ENCODE assay signal across 11 cellular contexts in genomic region chr1:94544706-94545490, GRCh38. TPM values are rescaled to one million over a fixed set of nuclear protein-coding genes. Genes with fewer than 3 reads are reported as not detected.
A peak's percentile ranks its signal among the peaks of the same experiment; 100 is the strongest.
DNase-seq lines count a peak whose midpoint lies in the region; ATAC-seq and TF ChIP-seq lines count a peak whose summit lies in the region.
"Had no signal": no experiment of that assay in that cellular context is flagged by ENCODE, and none has a peak within 500 bp of the region (broad histone marks: within the 10 kb centered on the region; RNA-seq: fewer than 3 reads in every experiment).

No MANE protein-coding gene starts in this region.

- TF ChIP-seq POLR2A in lower leg skin (IDR thresholded peaks at IDR 0.05) (no peak), prostate gland (IDR thresholded peaks at IDR 0.05) (no peak)

- WGBS in mesodermal cell (ENCODE audit: insufficient coverage in 2 of 2), 2 experiments, result no CpG with 5 or more reads among the region's 4 CpGs
- WGBS in lower leg skin, 2 donors, result 71 to 72% methylated on average over 4 of the region's 4 CpGs
- 88% methylated on average over 4 of the region's 4 CpGs for WGBS in prostate gland

- H3K36me3 ChIP-seq in A673 (ENCODE audit: insufficient read depth, low read length, poor library complexity, severe bottlenecking) (no peaks in the 10 kb centered on the region), mesodermal cell (ENCODE audit: control insufficient read depth, insufficient read depth, low read length) (no peaks in the 10 kb centered on the region), prostate gland (no peaks in the 10 kb centered on the region)

- CTCF ChIA-PET in A673 (lab: Charles Lee), result no interaction called here

- intact Hi-C loops in A673 (cut with micrococcal nuclease; ENCODE audit: unreplicated experiment) (no loop called here), lower leg skin (cut with DNase I; ENCODE audit: low total_unique reads) (no loop called here), prostate gland (cut with DNase I) (loop anchor here (5.0 kb wide), 1 partner anchor 52 kb away; no protein-coding TSS in a partner anchor)

- POLR2A ChIA-PET in A673 (lab: Charles Lee; ENCODE audit: low non-redundant PET), result no interaction called here

- H3K4me1 ChIP-seq in A673 (ENCODE audit: insufficient read depth, low read length, poor library complexity, severe bottlenecking) (peaks cover 4% of the 10 kb centered on the region), mesodermal cell (ENCODE audit: control insufficient read depth, insufficient read depth, low read length, poor library complexity, severe bottlenecking) (peaks cover 20% of the 10 kb centered on the region), prostate gland (replicated peaks) (no peaks in the 10 kb centered on the region)

- TF ChIP-seq CTCF in A673 (conservative IDR thresholded peaks at IDR 0.05; ENCODE audit: low read depth, low read length) (no peak), coronary artery (IDR thresholded peaks at IDR 0.05) (no peak), lower leg skin (IDR thresholded peaks at IDR 0.05) (no peak), prostate gland (IDR thresholded peaks at IDR 0.05) (no peak)

- no peaks in the 10 kb centered on the region for H3K9me3 ChIP-seq in A673 (ENCODE audit: low read depth, low read length, poor library complexity, severe bottlenecking)
- peaks cover 5% of the 10 kb centered on the region for H3K9me3 ChIP-seq in mesodermal cell (ENCODE audit: control insufficient read depth, low read length)
- H3K9me3 ChIP-seq in prostate gland, result no peaks in the 10 kb centered on the region

- BruUV-seq in A673 (replicated peaks; lab: Mats Ljungman, UMichigan), result no TSS peak

- DNase-seq in A673 (ENCODE audit: low spot score) (peak; percentile 22), M059J (ENCODE audit: low read depth) (peak; percentile 72), coronary artery (ENCODE audit: low spot score) (no peak), lower leg skin (ENCODE audit: low spot score in 2 of 2) (no peak), prostate gland (ENCODE audit: low spot score) (no peak)
- DNase-seq: activated CD4-positive, CD25-positive, alpha-beta regulatory T cell treated with anti-CD3 and anti-CD28 coated beads, Interleukin-2, amount 50 U/mL, for 72 hours; hippocampal formation; NCI-H1436 had no signal

- H3K27ac ChIP-seq in A673 (ENCODE audit: low read depth, low read length, poor library complexity, severe bottlenecking) (no peak overlapping the region), coronary artery (peak overlapping the region; percentile 45 to 50), mesodermal cell (ENCODE audit: low read depth, low read length, severe bottlenecking) (peak overlapping the region; percentile 46), prostate gland (peak overlapping the region in 1 of 2 donors; percentile 2)

- no peak for ATAC-seq in GM18870 (IDR thresholded peaks at IDR 0.05; ENCODE audit: unreplicated experiment)
- ATAC-seq in HG03039 (IDR thresholded peaks at IDR 0.05; ENCODE audit: unreplicated experiment), result no peak

- H3K27me3 ChIP-seq in A673 (replicated peaks; ENCODE audit: insufficient read depth, low read depth, low read length, poor library complexity) (no peaks in the 10 kb centered on the region), prostate gland (replicated peaks; ENCODE audit: insufficient read depth) (no peaks in the 10 kb centered on the region)

- H3K4me3 ChIP-seq in A673 (ENCODE audit: low read depth, low read length, poor library complexity, severe bottlenecking) (no peak overlapping the region), coronary artery (no peak overlapping the region), mesodermal cell (ENCODE audit: extremely low read depth, insufficient read depth, low read length, poor library complexity, severe bottlenecking) (no peak overlapping the region), lower leg skin (ENCODE audit: low read depth, poor library complexity, severe bottlenecking) (no peak overlapping the region), prostate gland (no peak overlapping the region)

RNA-seq across cellular contexts. Expression of gene F3, which starts 3.3 kb away (rescaled TPM):
- total RNA-seq in A673 (2021) (5.6 and 6.5 TPM in 2 replicates), lower leg skin (100 to 1,000 TPM in 1 of 4 donors, 10 to 100 TPM in 3; 69.2 to 129 (median 85.9) TPM), prostate gland (100 to 1,000 TPM in 1 of 2 donors, 10 to 100 TPM in 1; 36.3 to 120 TPM)
- 76.5 and 131 TPM in 2 replicates for total RNA-seq in M059J (2014; rRNA removed; shearing (Covaris generic))
- polyA plus RNA-seq in mesodermal cell (2013, experiment 1 of 2), result 6.1 TPM
- 5.1 TPM for polyA plus RNA-seq in mesodermal cell (2013, experiment 2 of 2)

Comparison
In these comparisons a context has a peak if more than half of its experiments do, and no peak if none do; other contexts are left out.
1. DNase-seq: peak in A673 (single experiment) and M059J (single experiment); none in coronary artery (single experiment), lower leg skin (0 of 2) and prostate gland (single experiment).